Comparison of ENCODE assay signal across 20 cellular contexts in the genomic region with DNA sequence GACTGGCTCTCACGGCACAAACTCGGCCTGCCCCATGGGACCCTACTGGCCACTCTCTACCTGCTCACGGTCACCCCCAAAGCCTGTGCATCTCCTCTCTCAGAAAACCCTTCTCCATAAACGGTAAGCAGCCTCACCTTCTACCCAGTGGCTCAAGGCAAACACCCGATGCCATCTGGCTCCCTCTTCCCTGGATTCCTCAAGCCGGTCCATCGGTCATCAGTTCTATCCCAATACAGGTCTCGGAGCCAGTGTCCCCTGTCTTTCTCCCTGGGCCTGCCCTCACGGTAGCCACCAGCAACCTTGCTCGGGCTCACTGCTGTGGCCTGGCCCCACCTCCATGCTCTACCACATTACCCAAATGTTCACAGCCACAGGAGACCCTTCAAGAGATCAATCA.
"Had no signal": no experiment of that assay in that cellular context is flagged by ENCODE, and none has a peak within 500 bp of the region (broad histone marks: within the 10 kb centered on the region; RNA-seq: fewer than 3 reads in every experiment).

No MANE protein-coding gene starts in this region.

- H3K4me3 Mint-ChIP-seq: activated B cell treated with CpG ODN at 0.5 μM for 24 hours; activated naive CD8-positive, alpha-beta T cell treated with anti-CD3 and anti-CD28 coated beads for 36 hours; central memory CD8-positive, alpha-beta T cell; immature natural killer cell; natural killer cell; stimulated activated naive CD8-positive, alpha-beta T cell treated with anti-CD3 and anti-CD28 coated beads, Interleukin-15, Interleukin-2, amounts not matched to agents 100 ng/mL and 50 ng/mL, for 24 hours; T-cell had no signal

- H3K4me1 Mint-ChIP-seq: activated B cell treated with CpG ODN at 0.5 μM for 24 hours; activated naive CD8-positive, alpha-beta T cell treated with anti-CD3 and anti-CD28 coated beads for 36 hours; central memory CD8-positive, alpha-beta T cell; immature natural killer cell; natural killer cell; T-cell had no signal

- ATAC-seq: foreskin keratinocyte, left lung, natural killer cell, T-cell had no signal

- H3K4me3 ChIP-seq: left lung, lung, suprapubic skin, tibial nerve had no signal

- H3K9me3 Mint-ChIP-seq: activated B cell treated with CpG ODN at 0.5 μM for 24 hours; activated naive CD8-positive, alpha-beta T cell treated with anti-CD3 and anti-CD28 coated beads for 36 hours; central memory CD8-positive, alpha-beta T cell; immature natural killer cell; natural killer cell; stimulated activated naive CD8-positive, alpha-beta T cell treated with anti-CD3 and anti-CD28 coated beads, Interleukin-15, Interleukin-2, amounts not matched to agents 100 ng/mL and 50 ng/mL, for 24 hours; T-cell had no signal

- H3K27ac ChIP-seq: epithelial cell of prostate, foreskin keratinocyte, left lung, suprapubic skin, tibial nerve had no signal

- DNase-seq: activated B cell treated with CpG ODN at 0.5 μM for 24 hours; activated CD4-positive, alpha-beta T cell treated with anti-CD3 and anti-CD28 coated beads for 4 hours; activated CD4-positive, alpha-beta T cell treated with anti-CD3 and anti-CD28 coated beads, Interleukin-2, amount 50 U/mL, for 48 hours; activated naive CD4-positive, alpha-beta T cell treated with Interleukin-2 at 50 U/mL for 16 hours; activated naive CD8-positive, alpha-beta T cell treated with anti-CD3 and anti-CD28 coated beads for 36 hours; activated T-cell treated with anti-CD3 and anti-CD28 coated beads, Interleukin-2, amount 50 U/mL, for 48 hours; foreskin keratinocyte; immature natural killer cell; kidney glomerular epithelial cell; left lung; midbrain; natural killer cell; nucleus accumbens; T-cell had no signal

- H3K36me3 Mint-ChIP-seq: activated naive CD8-positive, alpha-beta T cell treated with anti-CD3 and anti-CD28 coated beads for 36 hours; immature natural killer cell; natural killer cell; T-cell had no signal

- H3K27me3 Mint-ChIP-seq: activated B cell treated with CpG ODN at 0.5 μM for 24 hours; activated naive CD8-positive, alpha-beta T cell treated with anti-CD3 and anti-CD28 coated beads for 36 hours; stimulated activated naive CD8-positive, alpha-beta T cell treated with anti-CD3 and anti-CD28 coated beads, Interleukin-15, Interleukin-2, amounts not matched to agents 100 ng/mL and 50 ng/mL, for 24 hours had no signal

- H3K27me3 ChIP-seq: foreskin keratinocyte, suprapubic skin, tibial nerve had no signal

- H3K36me3 ChIP-seq: left lung, suprapubic skin, tibial nerve had no signal

- H3K27ac Mint-ChIP-seq: activated B cell treated with CpG ODN at 0.5 μM for 24 hours; activated naive CD8-positive, alpha-beta T cell treated with anti-CD3 and anti-CD28 coated beads for 36 hours; immature natural killer cell; natural killer cell; stimulated activated naive CD8-positive, alpha-beta T cell treated with anti-CD3 and anti-CD28 coated beads, Interleukin-15, Interleukin-2, amounts not matched to agents 100 ng/mL and 50 ng/mL, for 24 hours; T-cell had no signal

- H3K9me3 ChIP-seq: left lung, suprapubic skin, tibial nerve had no signal

- H3K4me1 ChIP-seq: foreskin keratinocyte had no signal
